Comparison of ENCODE assay signal across 2 cellular contexts in the genomic region with DNA sequence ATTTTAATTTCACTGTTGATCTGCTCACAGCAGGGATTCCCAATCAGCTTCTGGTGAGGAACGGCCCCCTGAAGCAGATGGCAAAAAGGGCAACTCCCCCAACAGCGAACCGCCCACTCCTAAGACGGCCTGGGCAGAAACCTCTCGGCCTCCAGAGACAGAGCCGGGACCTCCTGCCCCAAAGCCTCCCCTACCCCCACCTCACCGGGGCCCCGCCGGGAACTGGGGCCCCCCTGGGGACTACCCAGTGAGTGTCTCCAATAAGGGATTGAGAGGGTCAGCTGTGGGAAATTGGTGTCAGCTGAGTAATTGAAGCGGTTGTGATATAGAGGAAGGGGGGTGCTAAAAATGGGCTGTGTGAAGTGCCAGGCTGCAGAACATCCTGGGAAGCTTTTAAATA.
TF ChIP-seq lines count a peak whose summit lies in the region.

No MANE protein-coding gene starts in this region.

TF ChIP-seq in SK-N-SH, 30 proteins besides CTCF, POLR2A, EP300 and RAD21:
- TF ChIP-seq FOXM1 (IDR thresholded peaks at IDR 0.05; ENCODE audit: low read depth) (no peak), RXRA (IDR thresholded peaks at IDR 0.05; ENCODE audit: borderline replicate concordance, low read depth) (no peak), SMC3 (IDR thresholded peaks at IDR 0.05; ENCODE audit: low read depth, low read length) (no peak), REST (IDR thresholded peaks at IDR 0.05; ENCODE audit: low read depth, low read length) (no peak), TAF1 (IDR thresholded peaks at IDR 0.05; ENCODE audit: borderline replicate concordance, low read depth, low read length) (no peak), FOXJ3 (CRISPR knock-in tag; IDR thresholded peaks at IDR 0.05) (no peak), GATA2 (CRISPR knock-in tag; IDR thresholded peaks at IDR 0.05) (no peak), MAX (IDR thresholded peaks at IDR 0.05; ENCODE audit: low read depth) (no peak), NRF1 (IDR thresholded peaks at IDR 0.05; ENCODE audit: low read depth, low read length) (no peak)

TF ChIP-seq in SK-N-SH treated with all-trans-retinoic acid at 6 μM for 48 hours, 23 proteins besides CTCF, POLR2A, EP300 and RAD21:
- no peak for TF ChIP-seq ZNF70 (CRISPR knock-in tag; IDR thresholded peaks at IDR 0.05)
- no peak for TF ChIP-seq GLIS3 (CRISPR knock-in tag; IDR thresholded peaks at IDR 0.05)
- TF ChIP-seq PPARA (CRISPR knock-in tag; IDR thresholded peaks at IDR 0.05; ENCODE audit: borderline replicate concordance): no peak
- TF ChIP-seq ZNF565 (CRISPR knock-in tag; conservative IDR thresholded peaks at IDR 0.05; ENCODE audit: low read depth): no peak
- no peak for TF ChIP-seq ZNF8 (CRISPR knock-in tag; IDR thresholded peaks at IDR 0.05)
- no peak for TF ChIP-seq CREB5 (CRISPR knock-in tag; IDR thresholded peaks at IDR 0.05; ENCODE audit: low read depth)
